In genomic region chr19:45091031-45091918, GRCh38 we compare ENCODE assay signal across 7 cellular contexts. TPM values are rescaled to one million over a fixed set of nuclear protein-coding genes. Genes with fewer than 3 reads are reported as not detected.
DNase-seq lines count a peak whose midpoint lies in the region; ATAC-seq, FAIRE-seq and TF ChIP-seq lines count a peak whose summit lies in the region.

No MANE protein-coding gene starts in this region.

- no peaks in the 10 kb centered on the region for H3K9me3 ChIP-seq in keratinocyte (ENCODE audit: control insufficient read depth, low read depth, low read length)

- ATAC-seq in GM18519 (IDR thresholded peaks at IDR 0.05; ENCODE audit: low FRiP score, unreplicated experiment) (peak; percentile 41), HG03039 (IDR thresholded peaks at IDR 0.05; ENCODE audit: unreplicated experiment) (peak; percentile 60)

- H3K36me3 ChIP-seq in keratinocyte (ENCODE audit: control insufficient read depth in 2 of 2, extremely low read depth in 1 of 2, insufficient read depth in 2 of 2, low read length in 2 of 2), result peaks cover 8 to 11% of the 10 kb centered on the region in 2 experiments

- no peak for TF ChIP-seq CTCF in chondrocyte (IDR thresholded peaks at IDR 0.05)
- no peak for TF ChIP-seq CTCF in keratinocyte (optimal IDR thresholded peaks at IDR 0.05 in 1 of 3, IDR thresholded peaks at IDR 0.05 in 1 of 3, conservative IDR thresholded peaks at IDR 0.05 in 1 of 3; ENCODE audit: extremely low read depth in 1 of 3, insufficient read depth in 2 of 3, low read length in 3 of 3)

- peak overlapping the region; percentile 99 for H3K27ac Mint-ChIP-seq in chondrocyte (ENCODE audit: unreplicated experiment)

- peak overlapping the region; percentile 95 for H3K4me3 Mint-ChIP-seq in chondrocyte (ENCODE audit: unreplicated experiment)

- H3K4me2 ChIP-seq in keratinocyte (ENCODE audit: control insufficient read depth, extremely low read depth, insufficient read depth, low read depth, low read length), result peak overlapping the region; percentile 97

- no peaks in the 10 kb centered on the region for H3K27me3 ChIP-seq in keratinocyte (ENCODE audit: control insufficient read depth, extremely low read depth, insufficient read depth, low read length)

- peak; percentile 95 for DNase-seq in NCI-H2196 treated with DMSO at 0.1 percent for 48 hours (lab: John Stamatoyannopoulos, UW; ENCODE audit: unreplicated experiment)
- peak; percentile 96 to 98 for DNase-seq in activated CD4-positive, alpha-beta T cell treated with anti-CD3 and anti-CD28 coated beads for 24 hours (ENCODE audit: low read depth in 2 of 2)
- DNase-seq in chondrocyte (ENCODE audit: low spot score), result peak; percentile 99
- DNase-seq in keratinocyte (ENCODE audit: low read depth, low spot score), result no peak
- DNase-seq in stimulated activated CD4-positive, alpha-beta T cell treated with anti-CD3 and anti-CD28 coated beads, Interleukin-12 subunit alpha, Interleukin-12 subunit beta, amount 100 ng/mL, for 4 hours, result peak; percentile 97

- dilution Hi-C loops in keratinocyte (cut with MboI; ENCODE audit: extremely low pct_ligation_motif_present, low sequenced_read_pairs), result no loop called here

- H3K4me3 ChIP-seq in keratinocyte (ENCODE audit: control insufficient read depth in 2 of 3, extremely low read depth in 1 of 3, insufficient read depth in 2 of 3, low read depth in 1 of 3, low read length in 3 of 3), result peak overlapping the region; percentile 2 to 96 (median 92)

- H4K20me1 ChIP-seq in keratinocyte (ENCODE audit: control insufficient read depth, extremely low read depth, insufficient read depth, low read length), result no peaks in the 10 kb centered on the region

- H2AFZ ChIP-seq in keratinocyte (ENCODE audit: control insufficient read depth, low read length), result peak overlapping the region; percentile 68

- peaks cover 25% of the 10 kb centered on the region for H3K4me1 ChIP-seq in keratinocyte (ENCODE audit: control insufficient read depth, extremely low read depth, insufficient read depth, low read length)

- peaks cover 43% of the 10 kb centered on the region for H3K79me2 ChIP-seq in keratinocyte (ENCODE audit: control insufficient read depth, insufficient read depth, low read length)

- peak overlapping the region; percentile 91 for H3K9ac ChIP-seq in keratinocyte (ENCODE audit: control insufficient read depth, extremely low read depth, insufficient read depth, low read length)

- no peaks in the 10 kb centered on the region for H3K27me3 Mint-ChIP-seq in chondrocyte (ENCODE audit: low read depth)

- H3K9me3 Mint-ChIP-seq in chondrocyte (ENCODE audit: low read depth), result no peaks in the 10 kb centered on the region

- H3K36me3 Mint-ChIP-seq in chondrocyte (ENCODE audit: low read depth), result peaks cover 3% of the 10 kb centered on the region

- FAIRE-seq in keratinocyte (lab: Jason Lieb, UNC), result peak; percentile 95

- peaks cover 2% of the 10 kb centered on the region for H3K9me1 ChIP-seq in keratinocyte (ENCODE audit: control insufficient read depth, extremely low read depth, insufficient read depth, low read length)

- peak overlapping the region; percentile 85 for H3K27ac ChIP-seq in keratinocyte (ENCODE audit: control insufficient read depth, insufficient read depth, low read length)

- H3K4me1 Mint-ChIP-seq in chondrocyte (ENCODE audit: low read depth), result peaks cover 45% of the 10 kb centered on the region

RNA-seq across cellular contexts. Expression of gene PPP1R37, which starts 1.7 kb away (rescaled TPM):
- total RNA-seq in chondrocyte, result 23.9 to 30.2 TPM (median 24.0 TPM) in 3 replicates
- 8.6 to 15.2 TPM (median 10.2 TPM) in 3 replicates for polyA plus RNA-seq in keratinocyte
- 24.7 TPM for polyA plus RNA-seq in keratinocyte (2011; ENCODE audit: low read depth)
- 5.7 and 15.6 TPM in 2 replicates for polyA plus RNA-seq in keratinocyte (2011; cell fraction: cytosol; rRNA removed)
- polyA plus RNA-seq in keratinocyte (2011; cell fraction: nucleus; rRNA removed), result 13.8 and 16.9 TPM in 2 replicates
- polyA plus RNA-seq in keratinocyte (2012; ENCODE audit: low replicate concordance), result 12.6 and 19.5 TPM in 2 replicates
- 8.6 to 15.6 TPM (median 11.1 TPM) in 3 replicates for polyA minus RNA-seq in keratinocyte
- 22.6 TPM for polyA minus RNA-seq in keratinocyte (2011; cell fraction: cytosol; rRNA and poly(A)+ RNA removed)
- polyA minus RNA-seq in keratinocyte (2011; cell fraction: nucleus; rRNA and poly(A)+ RNA removed), result 8.8 and 8.9 TPM in 2 replicates

RNA-seq across cellular contexts. Expression of gene GEMIN7, which starts 12.2 kb away (rescaled TPM):
- 14.7 to 21.7 TPM (median 17.8 TPM) in 3 replicates for total RNA-seq in chondrocyte
- 23.1 to 30.1 TPM (median 23.7 TPM) in 3 replicates for polyA plus RNA-seq in keratinocyte
- polyA plus RNA-seq in keratinocyte (2011; ENCODE audit: low read depth), result 11.2 TPM
- 23.8 and 38.6 TPM in 2 replicates for polyA plus RNA-seq in keratinocyte (2011; cell fraction: cytosol; rRNA removed)
- polyA plus RNA-seq in keratinocyte (2011; cell fraction: nucleus; rRNA removed), result 29.1 and 34.3 TPM in 2 replicates
- polyA plus RNA-seq in keratinocyte (2012; ENCODE audit: low replicate concordance), result 22.1 and 31.8 TPM in 2 replicates
- polyA minus RNA-seq in keratinocyte, result 8.8 to 9.3 TPM (median 9.3 TPM) in 3 replicates
- 33.4 TPM for polyA minus RNA-seq in keratinocyte (2011; cell fraction: cytosol; rRNA and poly(A)+ RNA removed)
- 7.9 and 8.5 TPM in 2 replicates for polyA minus RNA-seq in keratinocyte (2011; cell fraction: nucleus; rRNA and poly(A)+ RNA removed)

RNA-seq across cellular contexts. Expression of gene ZNF296, which starts 15.0 kb away (rescaled TPM):
- total RNA-seq in chondrocyte, result 0.12 to 0.58 TPM (median 0.49 TPM) in 3 replicates
- polyA plus RNA-seq in keratinocyte, result 0.13 to 1.6 TPM (median 0.25 TPM) in 3 replicates
- polyA plus RNA-seq in keratinocyte (2011; ENCODE audit: low read depth), result 0.92 TPM
- 0.33 and 0.70 TPM in 2 replicates for polyA plus RNA-seq in keratinocyte (2011; cell fraction: cytosol; rRNA removed)
- polyA plus RNA-seq in keratinocyte (2011; cell fraction: nucleus; rRNA removed), result 0.76 and 1.2 TPM in 2 replicates
- 1.5 and 4.8 TPM in 2 replicates for polyA plus RNA-seq in keratinocyte (2012; ENCODE audit: low replicate concordance)
- 0.22 to 1.9 TPM (median 0.63 TPM) in 3 replicates for polyA minus RNA-seq in keratinocyte
- polyA minus RNA-seq in keratinocyte (2011; cell fraction: cytosol; rRNA and poly(A)+ RNA removed), result 3.5 TPM
- 0.93 and 1.3 TPM in 2 replicates for polyA minus RNA-seq in keratinocyte (2011; cell fraction: nucleus; rRNA and poly(A)+ RNA removed)

RNA-seq across cellular contexts. Expression of gene CLASRP, which starts 52.4 kb away (rescaled TPM):
- total RNA-seq in chondrocyte, result 43.4 to 63.6 TPM (median 49.1 TPM) in 3 replicates
- 15.7 to 21.4 TPM (median 19.7 TPM) in 3 replicates for polyA plus RNA-seq in keratinocyte
- 47.9 TPM for polyA plus RNA-seq in keratinocyte (2011; ENCODE audit: low read depth)
- polyA plus RNA-seq in keratinocyte (2011; cell fraction: cytosol; rRNA removed), result 4.4 and 7.1 TPM in 2 replicates
- polyA plus RNA-seq in keratinocyte (2011; cell fraction: nucleus; rRNA removed), result 61.4 and 64.9 TPM in 2 replicates
- 32.0 and 49.1 TPM in 2 replicates for polyA plus RNA-seq in keratinocyte (2012; ENCODE audit: low replicate concordance)
- polyA minus RNA-seq in keratinocyte, result 8.5 to 25.1 TPM (median 22.6 TPM) in 3 replicates
- 5.4 TPM for polyA minus RNA-seq in keratinocyte (2011; cell fraction: cytosol; rRNA and poly(A)+ RNA removed)
- 10.3 and 14.9 TPM in 2 replicates for polyA minus RNA-seq in keratinocyte (2011; cell fraction: nucleus; rRNA and poly(A)+ RNA removed)
